In the genomic region with DNA sequence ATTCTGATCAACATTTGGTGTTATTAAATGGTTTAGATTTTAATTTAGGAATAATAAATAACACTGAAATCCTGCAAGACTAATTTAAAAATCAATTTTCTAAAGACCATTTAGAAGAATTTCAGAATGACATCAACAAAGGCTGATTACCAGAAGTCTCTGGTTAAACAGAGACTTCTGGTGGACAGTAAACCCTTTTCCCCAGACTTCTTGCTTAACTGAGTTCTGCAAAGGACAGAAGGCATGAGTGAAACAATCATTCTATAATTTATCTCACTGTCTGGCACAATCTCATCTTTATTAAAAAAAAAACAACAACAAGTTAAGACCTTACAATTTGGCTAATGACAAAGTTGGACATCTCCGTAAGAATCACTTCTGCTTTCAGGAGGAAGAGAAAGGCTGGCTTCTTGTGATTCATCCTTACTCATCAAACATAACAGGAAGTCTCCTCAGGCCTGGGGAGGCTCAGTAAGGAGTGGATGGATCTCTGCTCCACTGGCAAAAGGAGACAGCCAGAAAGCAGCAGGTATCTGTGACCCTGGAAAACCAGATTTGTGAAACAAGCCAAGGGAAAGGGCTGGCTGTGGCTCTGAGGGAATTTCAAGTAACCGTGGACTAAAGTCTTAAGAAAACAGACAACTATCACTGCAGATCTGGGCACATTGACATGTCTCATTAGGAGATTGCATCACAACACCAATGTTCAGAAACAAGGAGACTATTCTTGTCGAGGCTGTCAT, we compare ENCODE assay signal across 2 cellular contexts.
TF ChIP-seq lines count a peak whose summit lies in the region.

No MANE protein-coding gene starts in this region.

TF ChIP-seq in K562, 482 proteins besides CTCF, POLR2A, EP300 and RAD21 (continues in another document):
- TF ChIP-seq, protein P1, sequence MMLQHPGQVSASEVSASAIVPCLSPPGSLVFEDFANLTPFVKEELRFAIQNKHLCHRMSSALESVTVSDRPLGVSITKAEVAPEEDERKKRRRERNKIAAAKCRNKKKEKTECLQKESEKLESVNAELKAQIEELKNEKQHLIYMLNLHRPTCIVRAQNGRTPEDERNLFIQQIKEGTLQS (IDR thresholded peaks at IDR 0.05) = peak; percentile 88
- TF ChIP-seq, protein P1 (CRISPR knock-in tag; conservative IDR thresholded peaks at IDR 0.05) = no peak
- no peak for TF ChIP-seq MGA (IDR thresholded peaks at IDR 0.05)
- peak; percentile 91 for TF ChIP-seq DPF2 (IDR thresholded peaks at IDR 0.05)
- peak; percentile 93 for TF ChIP-seq CEBPB (tag; IDR thresholded peaks at IDR 0.05)
- TF ChIP-seq NFE2 (IDR thresholded peaks at IDR 0.05; ENCODE audit: low read depth) = peak; percentile 47; the same call in 1 of the 2 replicates
- TF ChIP-seq LEF1 (IDR thresholded peaks at IDR 0.05) = peak; percentile 58; the same call in 1 of the 2 replicates
- TF ChIP-seq DIDO1 (tag; IDR thresholded peaks at IDR 0.05; ENCODE audit: low read depth) = no peak
- TF ChIP-seq NONO (IDR thresholded peaks at IDR 0.05; ENCODE audit: low read depth in 2 of 2, low read length in 1 of 2) = no peak

TF ChIP-seq in liver, 16 proteins besides CTCF, POLR2A, EP300 and RAD21:
- TF ChIP-seq, protein P2, sequence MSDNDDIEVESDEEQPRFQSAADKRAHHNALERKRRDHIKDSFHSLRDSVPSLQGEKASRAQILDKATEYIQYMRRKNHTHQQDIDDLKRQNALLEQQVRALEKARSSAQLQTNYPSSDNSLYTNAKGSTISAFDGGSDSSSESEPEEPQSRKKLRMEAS (IDR thresholded peaks at IDR 0.05) = peak; percentile 0
- TF ChIP-seq REST (IDR thresholded peaks at IDR 0.05) = no peak
- TF ChIP-seq, protein P3, sequence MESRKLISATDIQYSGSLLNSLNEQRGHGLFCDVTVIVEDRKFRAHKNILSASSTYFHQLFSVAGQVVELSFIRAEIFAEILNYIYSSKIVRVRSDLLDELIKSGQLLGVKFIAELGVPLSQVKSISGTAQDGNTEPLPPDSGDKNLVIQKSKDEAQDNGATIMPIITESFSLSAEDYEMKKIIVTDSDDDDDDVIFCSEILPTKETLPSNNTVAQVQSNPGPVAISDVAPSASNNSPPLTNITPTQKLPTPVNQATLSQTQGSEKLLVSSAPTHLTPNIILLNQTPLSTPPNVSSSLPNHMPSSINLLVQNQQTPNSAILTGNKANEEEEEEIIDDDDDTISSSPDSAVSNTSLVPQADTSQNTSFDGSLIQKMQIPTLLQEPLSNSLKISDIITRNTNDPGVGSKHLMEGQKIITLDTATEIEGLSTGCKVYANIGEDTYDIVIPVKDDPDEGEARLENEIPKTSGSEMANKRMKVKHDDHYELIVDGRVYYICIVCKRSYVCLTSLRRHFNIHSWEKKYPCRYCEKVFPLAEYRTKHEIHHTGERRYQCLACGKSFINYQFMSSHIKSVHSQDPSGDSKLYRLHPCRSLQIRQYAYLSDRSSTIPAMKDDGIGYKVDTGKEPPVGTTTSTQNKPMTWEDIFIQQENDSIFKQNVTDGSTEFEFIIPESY (IDR thresholded peaks at IDR 0.05) = no peak
- no peak for TF ChIP-seq RXRA (IDR thresholded peaks at IDR 0.05)
- TF ChIP-seq NR2F2 (IDR thresholded peaks at IDR 0.05) = no peak
- TF ChIP-seq SP1 (IDR thresholded peaks at IDR 0.05) = peak; percentile 17
